20 cellular contexts compared by ENCODE assay signal in the genomic region with DNA sequence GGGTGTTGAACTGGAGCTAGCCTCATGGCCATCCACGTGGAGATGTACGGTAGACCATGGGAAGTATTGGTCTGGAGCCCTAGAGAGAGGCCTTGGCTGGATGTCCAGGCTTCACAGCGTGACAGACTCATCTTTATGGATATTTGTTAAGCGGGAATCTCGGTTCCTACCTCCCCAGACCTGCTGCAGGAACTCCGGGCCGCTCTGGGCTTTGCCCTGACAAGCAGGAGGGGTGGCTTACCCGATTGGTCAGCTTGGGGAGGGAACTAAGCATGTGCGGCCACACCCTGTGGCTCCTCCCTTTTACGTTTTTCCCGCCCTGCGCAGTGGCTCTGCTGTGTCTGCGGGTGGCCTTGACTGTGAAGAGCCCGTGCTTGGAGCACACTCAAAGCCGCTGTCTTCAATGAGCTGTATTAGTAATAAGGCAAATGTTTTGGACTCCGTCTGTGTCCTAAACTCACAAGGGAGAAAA. TPM values are rescaled to one million over a fixed set of nuclear protein-coding genes. Genes with fewer than 3 reads are reported as not detected.
DNase-seq lines count a peak whose midpoint lies in the region; TF ChIP-seq lines count a peak whose summit lies in the region.
"Had no signal": no experiment of that assay in that cellular context is flagged by ENCODE, and none has a peak within 500 bp of the region (broad histone marks: within the 10 kb centered on the region; RNA-seq: fewer than 3 reads in every experiment).

No MANE protein-coding gene starts in this region.

- no peaks in the 10 kb centered on the region for H3K79me1 ChIP-seq in trophoblast cell (ENCODE audit: low read length)

- POLR2A ChIA-PET in activated CD4-positive, alpha-beta T cell treated with anti-CD3 and anti-CD28 coated beads, Interleukin-2, amount 10 ng/mL, durations not matched to agents 7 days and 5 days (lab: Charles Lee), result interaction anchor here (0.6 kb wide), 1 partner anchor 259 kb away, joined by 3 read pairs; no protein-coding TSS in a partner anchor

- H3K27me3 Mint-ChIP-seq in activated CD4-positive, alpha-beta T cell treated with anti-CD3 and anti-CD28 coated beads, Interleukin-2, amount 10 ng/mL, durations not matched to agents 24 days and 14 days, result no peaks in the 10 kb centered on the region
- H3K27me3 Mint-ChIP-seq in activated CD4-positive, alpha-beta T cell treated with anti-CD3 and anti-CD28 coated beads, Interleukin-2, amount 10 ng/mL, durations not matched to agents 7 days and 5 days, result no peaks in the 10 kb centered on the region
- peaks cover 15% of the 10 kb centered on the region for H3K27me3 Mint-ChIP-seq in endothelial cell (ENCODE audit: unreplicated experiment)

- H3K4me1 Mint-ChIP-seq in activated CD4-positive, alpha-beta T cell treated with anti-CD3 and anti-CD28 coated beads, Interleukin-2, amount 10 ng/mL, durations not matched to agents 24 days and 14 days, result peaks cover 46% of the 10 kb centered on the region
- peaks cover 33% of the 10 kb centered on the region for H3K4me1 Mint-ChIP-seq in activated CD4-positive, alpha-beta T cell treated with anti-CD3 and anti-CD28 coated beads, Interleukin-2, amount 10 ng/mL, durations not matched to agents 7 days and 5 days
- H3K4me1 Mint-ChIP-seq in endothelial cell (ENCODE audit: unreplicated experiment), result peaks cover 9% of the 10 kb centered on the region

- H4K91ac ChIP-seq in trophoblast cell (ENCODE audit: low read depth, low read length), result no peak overlapping the region

- H2BK5ac ChIP-seq in trophoblast cell (ENCODE audit: low read depth, low read length, poor library complexity), result no peak overlapping the region

- H4K12ac ChIP-seq in trophoblast cell (ENCODE audit: low read depth, low read length), result no peak overlapping the region

- H2BK120ac ChIP-seq in trophoblast cell (ENCODE audit: insufficient read depth, low read length, poor library complexity), result no peak overlapping the region

- H3K4me3 ChIP-seq in OCI-LY1 (ENCODE audit: low read depth, low read length, poor library complexity, severe bottlenecking) (no peak overlapping the region), trophoblast cell (ENCODE audit: low read depth, low read length) (no peak overlapping the region)
- H3K4me3 ChIP-seq: mucosa of descending colon, skin epidermis, upper lobe of left lung had no signal

- H3K4me1 ChIP-seq in OCI-LY1 (ENCODE audit: insufficient read depth, low read length, severe bottlenecking), result peaks cover 51% of the 10 kb centered on the region
- peaks cover 0 to 2% of the 10 kb centered on the region in 2 experiments for H3K4me1 ChIP-seq in trophoblast cell (ENCODE audit: control insufficient read depth in 1 of 2, insufficient read depth in 2 of 2, low read length in 2 of 2)

- H3K27ac ChIP-seq in OCI-LY1 (ENCODE audit: low read depth, low read length, poor library complexity, severe bottlenecking) (peak overlapping the region; percentile 71), trophoblast cell (ENCODE audit: low read depth, low read length) (no peak overlapping the region)
- H3K27ac ChIP-seq: upper lobe of left lung had no signal

- no peak overlapping the region for H3K18ac ChIP-seq in trophoblast cell (ENCODE audit: low read length)

- H3K4ac ChIP-seq in trophoblast cell (ENCODE audit: low read depth, low read length), result no peak overlapping the region

- no peak overlapping the region for H3K4me3 Mint-ChIP-seq in activated CD4-positive, alpha-beta T cell treated with anti-CD3 and anti-CD28 coated beads, Interleukin-2, amount 10 ng/mL, durations not matched to agents 24 days and 14 days
- no peak overlapping the region for H3K4me3 Mint-ChIP-seq in activated CD4-positive, alpha-beta T cell treated with anti-CD3 and anti-CD28 coated beads, Interleukin-2, amount 10 ng/mL, durations not matched to agents 7 days and 5 days
- H3K4me3 Mint-ChIP-seq in endothelial cell (ENCODE audit: unreplicated experiment), result no peak overlapping the region
- H3K4me3 Mint-ChIP-seq: CD8-positive, alpha-beta T cell; IgD-negative memory B cell had no signal

- H3K9me3 ChIP-seq in OCI-LY1 (ENCODE audit: low read length) (no peaks in the 10 kb centered on the region), trophoblast cell (ENCODE audit: insufficient read depth, low read depth, low read length) (no peaks in the 10 kb centered on the region)
- H3K9me3 ChIP-seq: mucosa of descending colon, upper lobe of left lung had no signal

- H3K27ac Mint-ChIP-seq in activated CD4-positive, alpha-beta T cell treated with anti-CD3 and anti-CD28 coated beads, Interleukin-2, amount 10 ng/mL, durations not matched to agents 24 days and 14 days, result peak overlapping the region; percentile 87
- no peak overlapping the region for H3K27ac Mint-ChIP-seq in activated CD4-positive, alpha-beta T cell treated with anti-CD3 and anti-CD28 coated beads, Interleukin-2, amount 10 ng/mL, durations not matched to agents 7 days and 5 days
- H3K27ac Mint-ChIP-seq in endothelial cell (ENCODE audit: unreplicated experiment), result peak overlapping the region; percentile 54

- H3K9ac ChIP-seq in OCI-LY1 (ENCODE audit: low read length) (no peak overlapping the region), trophoblast cell (ENCODE audit: low read length) (no peak overlapping the region)

- whole genome bisulfite sequencing in trophoblast cell (ENCODE audit: extremely low coverage, insufficient coverage, insufficient read length), result no CpG with 5 or more reads among the region's 16 CpGs

- no peak overlapping the region for H4K8ac ChIP-seq in trophoblast cell (ENCODE audit: low read depth, low read length)

- H3K23ac ChIP-seq in trophoblast cell (ENCODE audit: low read length), result no peak overlapping the region

- TF ChIP-seq CTCF in OCI-LY1 (IDR thresholded peaks at IDR 0.05; ENCODE audit: low read length) (no peak), endothelial cell (IDR thresholded peaks at IDR 0.05; ENCODE audit: unreplicated experiment) (no peak)

- H2AK5ac ChIP-seq in trophoblast cell (ENCODE audit: low read length), result no peak overlapping the region

- no peaks in the 10 kb centered on the region for H4K20me1 ChIP-seq in OCI-LY1 (ENCODE audit: insufficient read depth, low read length)

- DNase-seq in activated CD4-positive, alpha-beta T cell treated with anti-CD3 and anti-CD28 coated beads, Interleukin-2, amount 10 ng/mL, durations not matched to agents 24 days and 14 days, result no peak
- no peak for DNase-seq in activated CD4-positive, alpha-beta T cell treated with anti-CD3 and anti-CD28 coated beads, Interleukin-2, amount 10 ng/mL, durations not matched to agents 7 days and 5 days
- no peak for DNase-seq in endothelial cell (ENCODE audit: low spot score)
- DNase-seq in trophoblast cell, result peak; percentile 56 to 79
- DNase-seq in CD1c-positive myeloid dendritic cell (ENCODE audit: extremely low spot score), result no peak
- DNase-seq in NCI-H69 (lab: John Stamatoyannopoulos, UW), result no peak
- no peak for DNase-seq in COLO668 (lab: John Stamatoyannopoulos, UW; ENCODE audit: unreplicated experiment)
- DNase-seq: activated gamma-delta T cell treated with Interleukin-2 at 50 U/mL for 16 hours, GDM1, left cardiac atrium, mucosa of descending colon, NCI-H1105 treated with DMSO at 0.1 percent for 48 hours, NCI-H345, SHP77, T1000, upper lobe of left lung had no signal

- H3K4me2 ChIP-seq in OCI-LY1 (ENCODE audit: low read length) (no peak overlapping the region), trophoblast cell (ENCODE audit: low read length) (no peak overlapping the region)

- no peaks in the 10 kb centered on the region for H3K9me3 Mint-ChIP-seq in activated CD4-positive, alpha-beta T cell treated with anti-CD3 and anti-CD28 coated beads, Interleukin-2, amount 10 ng/mL, durations not matched to agents 24 days and 14 days
- H3K9me3 Mint-ChIP-seq in activated CD4-positive, alpha-beta T cell treated with anti-CD3 and anti-CD28 coated beads, Interleukin-2, amount 10 ng/mL, durations not matched to agents 7 days and 5 days, result no peaks in the 10 kb centered on the region
- H3K9me3 Mint-ChIP-seq in endothelial cell (ENCODE audit: unreplicated experiment), result no peaks in the 10 kb centered on the region
- H3K9me3 Mint-ChIP-seq: CD8-positive, alpha-beta T cell; IgD-negative memory B cell had no signal

- H2AFZ ChIP-seq in OCI-LY1 (ENCODE audit: low read length) (no peak overlapping the region), trophoblast cell (ENCODE audit: insufficient read depth, low read length, poor library complexity) (no peak overlapping the region)

- intact Hi-C loops in activated CD4-positive, alpha-beta T cell treated with anti-CD3 and anti-CD28 coated beads, Interleukin-2, amount 10 ng/mL, durations not matched to agents 24 days and 14 days (cut with micrococcal nuclease), result loop anchor here (5.0 kb wide), 1 partner anchor 51 kb away; a partner anchor contains a TSS

- peaks cover 7% of the 10 kb centered on the region; the same call in 1 of the 2 replicates for H3F3A ChIP-seq in OCI-LY1 (ENCODE audit: insufficient read depth, low read length)

- CTCF ChIA-PET in activated CD4-positive, alpha-beta T cell treated with anti-CD3 and anti-CD28 coated beads, Interleukin-2, amount 10 ng/mL, durations not matched to agents 7 days and 5 days (lab: Charles Lee), result interaction anchor here (0.8 to 2.2 kb wide), 5 partner anchors 10 to 53 kb away, joined by 3 to 7 read pairs (median 3); no protein-coding TSS in a partner anchor

- no peaks in the 10 kb centered on the region for H3K36me3 ChIP-seq in OCI-LY1 (ENCODE audit: insufficient read depth, low read length)
- H3K36me3 ChIP-seq in trophoblast cell (ENCODE audit: control insufficient read depth in 1 of 2, insufficient read depth in 2 of 2, low read length in 2 of 2), result no peaks in the 10 kb centered on the region
- H3K36me3 ChIP-seq: upper lobe of left lung had no signal

- no peaks in the 10 kb centered on the region for H3K27me3 ChIP-seq in OCI-LY1 (ENCODE audit: insufficient read depth, low read length)
- H3K27me3 ChIP-seq in trophoblast cell (ENCODE audit: insufficient read depth, low read length), result no peaks in the 10 kb centered on the region
- H3K27me3 ChIP-seq: upper lobe of left lung had no signal

- H3K36me3 Mint-ChIP-seq in activated CD4-positive, alpha-beta T cell treated with anti-CD3 and anti-CD28 coated beads, Interleukin-2, amount 10 ng/mL, durations not matched to agents 24 days and 14 days (ENCODE audit: low read depth), result no peaks in the 10 kb centered on the region
- H3K36me3 Mint-ChIP-seq in activated CD4-positive, alpha-beta T cell treated with anti-CD3 and anti-CD28 coated beads, Interleukin-2, amount 10 ng/mL, durations not matched to agents 7 days and 5 days (ENCODE audit: low read depth), result no peaks in the 10 kb centered on the region
- peaks cover 5% of the 10 kb centered on the region for H3K36me3 Mint-ChIP-seq in endothelial cell (ENCODE audit: low read depth, unreplicated experiment)

- no peak overlapping the region for H3K14ac ChIP-seq in trophoblast cell (ENCODE audit: low read length)

- H2BK12ac ChIP-seq in trophoblast cell (ENCODE audit: low read length), result no peak overlapping the region

- H3K79me2 ChIP-seq in OCI-LY1 (ENCODE audit: insufficient read depth, low read length), result no peaks in the 10 kb centered on the region
- no peaks in the 10 kb centered on the region for H3K79me2 ChIP-seq in trophoblast cell (ENCODE audit: control insufficient read depth, insufficient read depth, low read length, poor library complexity)

- no peaks in the 10 kb centered on the region for H3K9me2 ChIP-seq in OCI-LY1 (ENCODE audit: low read depth, low read length)

RNA-seq across cellular contexts. Expression of a gene that starts 52.3 kb away (rescaled TPM):
- 18.1 and 21.6 TPM in 2 replicates for total RNA-seq in activated CD4-positive, alpha-beta T cell treated with anti-CD3 and anti-CD28 coated beads, Interleukin-2, amount 10 ng/mL, durations not matched to agents 24 days and 14 days
- 10 to 100 TPM; 20.7 to 22.1 TPM for total RNA-seq in activated CD4-positive, alpha-beta T cell treated with anti-CD3 and anti-CD28 coated beads, Interleukin-2, amount 10 ng/mL, durations not matched to agents 7 days and 5 days
- total RNA-seq in endothelial cell (ENCODE audit: unreplicated experiment), result 19.5 TPM
- polyA plus RNA-seq in trophoblast cell (2013), result 8.3 and 8.4 TPM in 2 replicates

Comparison
In these comparisons a context has a peak if more than half of its experiments do, and no peak if none do; other contexts are left out.
1. DNase-seq: peak in trophoblast cell (2 of 2); none in activated CD4-positive, alpha-beta T cell treated with anti-CD3 and anti-CD28 coated beads, Interleukin-2, amount 10 ng/mL, durations not matched to agents 24 days and 14 days (single experiment), activated CD4-positive, alpha-beta T cell treated with anti-CD3 and anti-CD28 coated beads, Interleukin-2, amount 10 ng/mL, durations not matched to agents 7 days and 5 days (single experiment), endothelial cell (single experiment), CD1c-positive myeloid dendritic cell (single experiment), NCI-H69 (single experiment) and COLO668 (single experiment).